Comparison of ENCODE assay signal across 11 cellular contexts in the genomic region with DNA sequence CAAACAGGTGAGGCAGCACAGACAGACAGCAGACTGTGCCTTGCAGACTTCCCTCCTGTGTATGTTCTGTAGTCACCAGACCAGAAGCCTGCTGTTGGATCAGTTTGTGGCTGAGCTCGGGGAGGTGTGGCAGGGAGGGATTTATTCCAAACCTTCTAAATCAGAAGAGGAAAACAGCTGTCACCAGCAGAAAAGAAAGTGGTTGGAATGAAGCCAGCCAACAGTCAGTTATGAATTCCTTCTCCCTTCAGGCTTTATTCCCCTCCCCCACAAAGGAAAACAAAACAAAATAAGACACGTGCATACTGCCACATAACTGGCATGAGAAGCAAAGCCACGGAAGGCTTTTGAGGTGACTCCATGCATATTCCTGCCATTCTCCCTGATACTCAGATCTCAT. TPM values are rescaled to one million over a fixed set of nuclear protein-coding genes. Genes with fewer than 3 reads are reported as not detected.
DNase-seq lines count a peak whose midpoint lies in the region; ATAC-seq and TF ChIP-seq lines count a peak whose summit lies in the region.
"Had no signal": no experiment of that assay in that cellular context is flagged by ENCODE, and none has a peak within 500 bp of the region (broad histone marks: within the 10 kb centered on the region; RNA-seq: fewer than 3 reads in every experiment).

No MANE protein-coding gene starts in this region.

- H3K27ac Mint-ChIP-seq in CD4-positive, alpha-beta T cell: peak overlapping the region; percentile 71
- H3K27ac Mint-ChIP-seq in nephron: peak overlapping the region; percentile 70 to 77 (median 75)

- POLR2A ChIA-PET in CD4-positive, alpha-beta T cell (lab: Charles Lee): no interaction called here
- POLR2A ChIA-PET in OCI-LY7 (lab: Charles Lee): interaction anchor here (0.6 kb wide), 1 partner anchor 166 kb away, joined by 3 read pairs; no protein-coding TSS in a partner anchor

- no TSS peak for BruUV-seq in OCI-LY7 (replicated peaks; lab: Mats Ljungman, UMichigan)

- no peaks in the 10 kb centered on the region for H3K27me3 Mint-ChIP-seq in CD4-positive, alpha-beta T cell
- H3K27me3 Mint-ChIP-seq in nephron (ENCODE audit: low read depth): no peaks in the 10 kb centered on the region

- no peaks in the 10 kb centered on the region for H3K9me3 ChIP-seq in CD4-positive, alpha-beta T cell (ENCODE audit: control insufficient read depth, low read length)
- no peaks in the 10 kb centered on the region for H3K9me3 ChIP-seq in OCI-LY7 (ENCODE audit: low read length)

- no peak overlapping the region for H3K27ac ChIP-seq in CD4-positive, alpha-beta T cell (ENCODE audit: low read depth, low read length)
- peak overlapping the region in 1 of 2 donors; percentile 4 for H3K27ac ChIP-seq in coronary artery
- no peak overlapping the region for H3K27ac ChIP-seq in OCI-LY7 (ENCODE audit: low read depth, low read length, poor library complexity, severe bottlenecking)

- CTCF ChIA-PET in CD4-positive, alpha-beta T cell (lab: Charles Lee): interaction anchor here (1.3 kb wide), 1 partner anchor 20 kb away, joined by 3 read pairs; no protein-coding TSS in a partner anchor
- CTCF ChIA-PET in OCI-LY7 (lab: Charles Lee; ENCODE audit: unreplicated experiment): no interaction called here

- TF ChIP-seq CTCF in CD4-positive, alpha-beta T cell (IDR thresholded peaks at IDR 0.05): no peak
- TF ChIP-seq CTCF in nephron (IDR thresholded peaks at IDR 0.05; ENCODE audit: unreplicated experiment in 3 of 3): no peak
- TF ChIP-seq CTCF in coronary artery (IDR thresholded peaks at IDR 0.05): no peak
- TF ChIP-seq CTCF in OCI-LY7 (conservative IDR thresholded peaks at IDR 0.05; ENCODE audit: low read length): no peak

- no peaks in the 10 kb centered on the region for H3K79me2 ChIP-seq in OCI-LY7 (ENCODE audit: insufficient read depth, low read depth, low read length)

- intact Hi-C loops in CD4-positive, alpha-beta T cell (cut with DNase I, micrococcal nuclease): no loop called here
- intact Hi-C loops in OCI-LY7 (cut with micrococcal nuclease; ENCODE audit: unreplicated experiment): no loop called here

- no peaks in the 10 kb centered on the region for H4K20me1 ChIP-seq in OCI-LY7 (ENCODE audit: insufficient read depth, low read length)

- H3K9me2 ChIP-seq in OCI-LY7 (ENCODE audit: insufficient read depth, low read length): no peaks in the 10 kb centered on the region

- H3K4me3 ChIP-seq in coronary artery: no peak overlapping the region
- H3K4me3 ChIP-seq in OCI-LY7 (ENCODE audit: low read depth, low read length, poor library complexity, severe bottlenecking): no peak overlapping the region
- H3K4me3 ChIP-seq: GM12878 had no signal

- no peak overlapping the region for H3K4me2 ChIP-seq in OCI-LY7 (ENCODE audit: low read length)

- no peak for DNase-seq in CD4-positive, alpha-beta T cell
- DNase-seq in NCI-H2171 (lab: John Stamatoyannopoulos, UW): peak; percentile 24
- peak; percentile 49 to 86 for DNase-seq in dermis microvascular lymphatic vessel endothelial cell (ENCODE audit: low read depth in 2 of 2)
- DNase-seq in G401 (ENCODE audit: low spot score): no peak
- DNase-seq in coronary artery (ENCODE audit: low spot score): no peak
- no peak for DNase-seq in OCI-LY7 (ENCODE audit: low spot score)
- DNase-seq in activated effector memory CD4-positive, alpha-beta T cell treated with Interleukin-2 at 50 U/mL for 16 hours: no peak
- DNase-seq: activated CD4-positive, alpha-beta T cell treated with anti-CD3 and anti-CD28 coated beads, Interleukin-2, amount 50 U/mL, for 1 hour; NCI-H1092 treated with DMSO at 0.1 percent for 48 hours had no signal

- H3K4me1 ChIP-seq in OCI-LY7 (ENCODE audit: insufficient read depth, low read length, poor library complexity, severe bottlenecking): no peaks in the 10 kb centered on the region

- H3K27me3 ChIP-seq in CD4-positive, alpha-beta T cell (ENCODE audit: control insufficient read depth, insufficient read depth, low read length): no peaks in the 10 kb centered on the region

- peaks cover 97% of the 10 kb centered on the region for H3K36me3 Mint-ChIP-seq in CD4-positive, alpha-beta T cell (ENCODE audit: low read depth)
- H3K36me3 Mint-ChIP-seq in nephron (ENCODE audit: low read depth): peaks cover 91% of the 10 kb centered on the region

- no peak for ATAC-seq in CD4-positive, alpha-beta T cell (ENCODE audit: poor library complexity)
- ATAC-seq: GM12878 had no signal

- no peak overlapping the region for H3K4me3 Mint-ChIP-seq in CD4-positive, alpha-beta T cell
- H3K4me3 Mint-ChIP-seq in nephron: peak overlapping the region in 1 of 3 experiments; percentile 6

- in situ Hi-C loops in G401 (cut with HindIII; ENCODE audit: low sequenced_read_pairs): no loop called here

- no peak overlapping the region for H2AFZ ChIP-seq in OCI-LY7 (ENCODE audit: low read length)

- peaks cover 9% of the 10 kb centered on the region for H3K4me1 Mint-ChIP-seq in CD4-positive, alpha-beta T cell (ENCODE audit: low read depth)
- H3K4me1 Mint-ChIP-seq in nephron: peaks cover 52% of the 10 kb centered on the region

- H3K36me3 ChIP-seq in OCI-LY7 (ENCODE audit: insufficient read depth, low read length): peaks cover 99% of the 10 kb centered on the region

- H3K9me3 Mint-ChIP-seq in CD4-positive, alpha-beta T cell: no peaks in the 10 kb centered on the region
- H3K9me3 Mint-ChIP-seq in nephron: no peaks in the 10 kb centered on the region

RNA-seq across cellular contexts. Expression of a gene that starts 19.0 kb away (rescaled TPM):
- total RNA-seq in CD4-positive, alpha-beta T cell: 1 to 10 TPM; 3.8 to 4.7 TPM
- 6.2 and 7.2 TPM in 2 replicates for total RNA-seq in dermis microvascular lymphatic vessel endothelial cell
- total RNA-seq in G401 (2014; rRNA removed; shearing (Covaris generic)): 4.0 and 9.1 TPM in 2 replicates
- total RNA-seq in OCI-LY7 (2014; rRNA removed; shearing (Covaris generic)): 8.2 and 10.3 TPM in 2 replicates
- total RNA-seq in OCI-LY7 (2022): 15.2 and 18.0 TPM in 2 replicates

RNA-seq across cellular contexts. Expression of a gene that starts 57.7 kb away (rescaled TPM):
- total RNA-seq in CD4-positive, alpha-beta T cell: 10 to 100 TPM; 46.2 to 48.0 TPM
- total RNA-seq in dermis microvascular lymphatic vessel endothelial cell (3.6 and 7.1 TPM in 2 replicates), OCI-LY7 (2022) (17.1 and 18.2 TPM in 2 replicates)
- 19.6 and 43.5 TPM in 2 replicates for total RNA-seq in G401 (2014; rRNA removed; shearing (Covaris generic))
- total RNA-seq in OCI-LY7 (2014; rRNA removed; shearing (Covaris generic)): 8.0 and 19.5 TPM in 2 replicates

Comparison
In these comparisons a context has a peak if more than half of its experiments do, and no peak if none do; other contexts are left out.
1. DNase-seq: peak in NCI-H2171 (single experiment) and dermis microvascular lymphatic vessel endothelial cell (2 of 2); none in CD4-positive, alpha-beta T cell (0 of 10), G401 (single experiment), coronary artery (single experiment), OCI-LY7 (single experiment) and activated effector memory CD4-positive, alpha-beta T cell treated with Interleukin-2 at 50 U/mL for 16 hours (single experiment).